In genomic region chr11:10490398-10491232, GRCh38 we compare ENCODE assay signal across 8 cellular contexts. TPM values are rescaled to one million over a fixed set of nuclear protein-coding genes. Genes with fewer than 3 reads are reported as not detected.
DNase-seq lines count a peak whose midpoint lies in the region; ATAC-seq, FAIRE-seq and TF ChIP-seq lines count a peak whose summit lies in the region.

No MANE protein-coding gene starts in this region.

- H3K4me1 ChIP-seq in neural progenitor cell, result peaks cover 11% of the 10 kb centered on the region

- no peaks in the 10 kb centered on the region for H3K27me3 ChIP-seq in neural progenitor cell

- H3K9ac ChIP-seq in neural progenitor cell, result no peak overlapping the region

- H3K36me3 Mint-ChIP-seq in T-cell (peaks cover 68% of the 10 kb centered on the region), neural progenitor cell (peaks cover 13% of the 10 kb centered on the region)

- H3K9me3 Mint-ChIP-seq in T-cell (no peaks in the 10 kb centered on the region), neural progenitor cell (peaks cover 10% of the 10 kb centered on the region)

- CTCF ChIA-PET in T-cell (lab: Charles Lee), result no interaction called here

- ATAC-seq in T-cell (replicated peaks in 1 of 4) (no peak), GM19035 (IDR thresholded peaks at IDR 0.05; ENCODE audit: unreplicated experiment) (no peak), HG02759 (IDR thresholded peaks at IDR 0.05; ENCODE audit: unreplicated experiment) (no peak)

- no peak overlapping the region for H3K27ac ChIP-seq in neural progenitor cell

- H4K20me1 ChIP-seq in neural progenitor cell (ENCODE audit: low read depth), result no peaks in the 10 kb centered on the region

- H2AFZ ChIP-seq in neural progenitor cell (replicated peaks), result no peak overlapping the region

- peaks cover 10 to 16% (median 11%) of the 10 kb centered on the region in 3 donors for H3K4me1 Mint-ChIP-seq in T-cell
- H3K4me1 Mint-ChIP-seq in neural progenitor cell, result peaks cover 28% of the 10 kb centered on the region

- peaks cover 4% of the 10 kb centered on the region for H3F3A ChIP-seq in neural progenitor cell (ENCODE audit: low read depth)

- TF ChIP-seq CTCF in fibroblast of mammary gland (conservative IDR thresholded peaks at IDR 0.05; ENCODE audit: control insufficient read depth, insufficient read depth, low read depth, low read length) (no peak), neural progenitor cell (IDR thresholded peaks at IDR 0.05) (no peak)

- H3K79me2 ChIP-seq in neural progenitor cell (ENCODE audit: low read depth), result no peaks in the 10 kb centered on the region

- H3K27ac Mint-ChIP-seq in T-cell (peak overlapping the region; percentile 14 to 86), neural progenitor cell (peak overlapping the region; percentile 60)

- H3K27me3 Mint-ChIP-seq in T-cell (no peaks in the 10 kb centered on the region), neural progenitor cell (ENCODE audit: insufficient read depth, low read depth) (peaks cover 9% of the 10 kb centered on the region)

- peak overlapping the region; percentile 35 for H3K4me2 ChIP-seq in neural progenitor cell

- peak; percentile 80 for DNase-seq in ELF-1 (ENCODE audit: low read depth, low spot score)
- peak in 1 of 34 experiments; percentile 2 for DNase-seq in T-cell
- DNase-seq in fibroblast of mammary gland (ENCODE audit: low read depth), result peak; percentile 100
- DNase-seq in neural progenitor cell (ENCODE audit: low spot score), result peak; percentile 69
- DNase-seq in GM19239 (ENCODE audit: insufficient read length, low spot score), result no peak
- DNase-seq in NCI-H2081 treated with DMSO at 0.1 percent for 48 hours (lab: John Stamatoyannopoulos, UW), result no peak

- no peak for FAIRE-seq in GM19239 (lab: Jason Lieb, UNC)

- no peaks in the 10 kb centered on the region for H3K9me3 ChIP-seq in neural progenitor cell (ENCODE audit: low read depth)

- H3K4me3 ChIP-seq in fibroblast of mammary gland (ENCODE audit: control insufficient read depth, low read depth, low read length) (no peak overlapping the region), neural progenitor cell (no peak overlapping the region)

- H3K36me3 ChIP-seq in neural progenitor cell, result no peaks in the 10 kb centered on the region

- POLR2A ChIA-PET in T-cell (lab: Charles Lee), result no interaction called here

- H3K4me3 Mint-ChIP-seq in T-cell (no peak overlapping the region), neural progenitor cell (peak overlapping the region; percentile 43)

RNA-seq across cellular contexts. Expression of gene AMPD3, which starts 35.6 kb away (rescaled TPM):
- 10 to 100 TPM; 21.1 to 40.0 (median 26.0) TPM for total RNA-seq in T-cell
- 2.9 and 3.0 TPM in 2 replicates for total RNA-seq in neural progenitor cell (ENCODE audit: low replicate concordance)

RNA-seq across cellular contexts. Expression of gene RNF141, which starts 50.4 kb away (rescaled TPM):
- total RNA-seq in T-cell (10 to 100 TPM; 15.1 to 17.3 (median 15.3) TPM), neural progenitor cell (ENCODE audit: low replicate concordance) (33.9 and 49.3 TPM in 2 replicates)

Comparison
In these comparisons a context has a peak if more than half of its experiments do, and no peak if none do; other contexts are left out.
1. DNase-seq: peak in ELF-1 (single experiment), fibroblast of mammary gland (single experiment) and neural progenitor cell (single experiment); none in GM19239 (single experiment) and NCI-H2081 treated with DMSO at 0.1 percent for 48 hours (single experiment).